10 cellular contexts compared by ENCODE assay signal in genomic region chr17:70365098-70365583, GRCh38.
DNase-seq lines count a peak whose midpoint lies in the region; ATAC-seq and TF ChIP-seq lines count a peak whose summit lies in the region.
"Had no signal": no experiment of that assay in that cellular context is flagged by ENCODE, and none has a peak within 500 bp of the region (broad histone marks: within the 10 kb centered on the region; RNA-seq: fewer than 3 reads in every experiment).

No MANE protein-coding gene starts in this region.

- H3K27ac ChIP-seq in fibroblast of lung (ENCODE audit: insufficient read depth, low read length): no peak overlapping the region
- H3K27ac ChIP-seq: BLaER1 had no signal

- ATAC-seq in GM19463 (IDR thresholded peaks at IDR 0.05; ENCODE audit: unreplicated experiment) (peak; percentile 94), HG03439 (IDR thresholded peaks at IDR 0.05; ENCODE audit: unreplicated experiment) (peak; percentile 64)

- no peak overlapping the region for H3K9ac ChIP-seq in fibroblast of lung (ENCODE audit: insufficient read depth, low read length)
- H3K9ac ChIP-seq: BLaER1 had no signal

- no peaks in the 10 kb centered on the region for H3K9me3 ChIP-seq in fibroblast of lung (ENCODE audit: control insufficient read depth, insufficient read depth, low read depth, low read length)
- no peaks in the 10 kb centered on the region for H3K9me3 ChIP-seq in BE2C
- H3K9me3 ChIP-seq: BLaER1 had no signal

- BruUV-seq in Calu3 (replicated peaks; lab: Mats Ljungman, UMichigan): no TSS peak

- intact Hi-C loops in Calu3 (cut with micrococcal nuclease; ENCODE audit: unreplicated experiment): no loop called here

- H3K79me2 ChIP-seq in fibroblast of lung (ENCODE audit: control insufficient read depth, insufficient read depth, low read length): no peaks in the 10 kb centered on the region

- no peaks in the 10 kb centered on the region for H3K36me3 Mint-ChIP-seq in Calu3 (ENCODE audit: insufficient read depth, unreplicated experiment)
- H3K36me3 Mint-ChIP-seq: brain had no signal

- no peak overlapping the region for H3K4me2 ChIP-seq in fibroblast of lung (ENCODE audit: extremely low read depth, insufficient read depth, low read length)
- H3K4me2 ChIP-seq: BLaER1 had no signal

- no peak overlapping the region for H3K4me3 Mint-ChIP-seq in Calu3 (ENCODE audit: low read depth, unreplicated experiment)
- H3K4me3 Mint-ChIP-seq: brain had no signal

- no peak for TF ChIP-seq CTCF in fibroblast of lung (conservative IDR thresholded peaks at IDR 0.05 in 1 of 2, IDR thresholded peaks at IDR 0.05 in 1 of 2; ENCODE audit: low read depth in 1 of 2, low read length in 2 of 2)
- no peak for TF ChIP-seq CTCF in BE2C (IDR thresholded peaks at IDR 0.05; ENCODE audit: low read depth, low read length)
- TF ChIP-seq CTCF in Calu3 (IDR thresholded peaks at IDR 0.05; ENCODE audit: unreplicated experiment): no peak

- H3K4me1 ChIP-seq in fibroblast of lung (ENCODE audit: control insufficient read depth, extremely low read depth, insufficient read depth, low read length): no peaks in the 10 kb centered on the region
- no peaks in the 10 kb centered on the region for H3K4me1 ChIP-seq in BE2C

- H3K27me3 Mint-ChIP-seq in Calu3 (ENCODE audit: unreplicated experiment): no peaks in the 10 kb centered on the region
- H3K27me3 Mint-ChIP-seq: brain had no signal

- H3K36me3 ChIP-seq in fibroblast of lung (ENCODE audit: control insufficient read depth, insufficient read depth, low read length): no peaks in the 10 kb centered on the region
- no peaks in the 10 kb centered on the region for H3K36me3 ChIP-seq in BE2C
- H3K36me3 ChIP-seq: BLaER1 had no signal

- peak overlapping the region; percentile 48 for H2AFZ ChIP-seq in fibroblast of lung (ENCODE audit: low read length)

- H3K4me3 ChIP-seq in fibroblast of lung (replicated peaks in 1 of 4; ENCODE audit: control extremely low read depth in 1 of 4, insufficient read depth in 1 of 4, low read depth in 3 of 4, low read length in 4 of 4): no peak overlapping the region
- no peak overlapping the region for H3K4me3 ChIP-seq in BE2C (ENCODE audit: low read depth, low read length)
- H3K4me3 ChIP-seq: BLaER1 had no signal

- DNase-seq in A172 (ENCODE audit: low spot score) (peak; percentile 21), fibroblast of lung (ENCODE audit: low read depth in 2 of 2) (peak; percentile 37 to 95), BE2C (no peak), T-helper 1 cell (no peak), Calu3 (no peak), cerebellum (ENCODE audit: low spot score) (no peak)

- no peak overlapping the region for H3K27ac Mint-ChIP-seq in Calu3 (ENCODE audit: unreplicated experiment)

- peaks cover 15% of the 10 kb centered on the region for H3K9me3 Mint-ChIP-seq in Calu3 (ENCODE audit: low read depth, unreplicated experiment)

- no peaks in the 10 kb centered on the region for H3K27me3 ChIP-seq in fibroblast of lung (ENCODE audit: control insufficient read depth, insufficient read depth, low read length)
- H3K27me3 ChIP-seq in BE2C: no peaks in the 10 kb centered on the region
- H3K27me3 ChIP-seq: BLaER1 had no signal

- CTCF ChIA-PET in Calu3 (lab: Charles Lee): no interaction called here

- H4K20me1 ChIP-seq in fibroblast of lung (ENCODE audit: control insufficient read depth, extremely low read depth, insufficient read depth, low read length): no peaks in the 10 kb centered on the region
- H4K20me1 ChIP-seq: BLaER1 had no signal

- H3K4me1 Mint-ChIP-seq in Calu3 (ENCODE audit: low read depth, unreplicated experiment): no peaks in the 10 kb centered on the region

Comparison
In these comparisons a context has a peak if more than half of its experiments do, and no peak if none do; other contexts are left out.
1. DNase-seq: peak in A172 (single experiment) and fibroblast of lung (2 of 2); none in BE2C (single experiment), T-helper 1 cell (0 of 5), Calu3 (single experiment) and cerebellum (single experiment).